8 cellular contexts compared by ENCODE assay signal in the genomic region with DNA sequence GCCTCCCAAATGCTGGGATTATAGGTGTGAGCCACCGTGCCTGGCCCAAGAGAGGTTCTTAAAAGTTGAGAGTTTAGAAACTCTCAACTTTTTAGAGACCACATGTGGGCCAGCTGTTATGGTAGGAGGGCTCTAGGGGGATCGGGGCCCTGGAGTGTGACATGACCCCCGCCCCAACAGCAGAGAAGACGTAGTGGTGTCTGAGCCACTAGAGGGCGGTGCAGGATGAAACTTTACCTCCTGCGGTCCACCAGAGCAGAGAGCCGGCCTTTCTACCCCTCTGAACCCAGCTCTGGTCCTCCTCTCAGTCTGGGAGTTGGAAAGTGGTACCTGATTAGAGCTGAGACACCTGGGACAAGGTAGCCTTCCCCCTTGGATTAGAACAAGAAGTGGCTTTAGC. TPM values are rescaled to one million over a fixed set of nuclear protein-coding genes. Genes with fewer than 3 reads are reported as not detected.
DNase-seq lines count a peak whose midpoint lies in the region; ATAC-seq and TF ChIP-seq lines count a peak whose summit lies in the region.

No MANE protein-coding gene starts in this region.

- no peaks in the 10 kb centered on the region for H3K9me3 ChIP-seq in OCI-LY3 (ENCODE audit: insufficient read depth, low read length)
- H3K9me3 ChIP-seq in osteoblast (ENCODE audit: low read depth, low read length), result no peaks in the 10 kb centered on the region

- H3K4me1 ChIP-seq in OCI-LY3 (ENCODE audit: low read length) (no peaks in the 10 kb centered on the region), osteoblast (ENCODE audit: insufficient read depth, low read length) (no peaks in the 10 kb centered on the region)

- H3K4me3 Mint-ChIP-seq in activated T-helper 1 cell treated with anti-CD3 and anti-CD28 coated beads, Interleukin-12 subunit alpha, Interleukin-12 subunit beta, Interleukin-2, Interleukin-4 antibody, amounts not matched to agents 30 ng/mL and 10 ng/mL and 1 ng/mL, durations not matched to agents 14 hours and 24 hours and 36 hours, result no peak overlapping the region

- no peak overlapping the region for H3K4me2 ChIP-seq in OCI-LY3 (ENCODE audit: low read length)
- no peak overlapping the region for H3K4me2 ChIP-seq in osteoblast (ENCODE audit: insufficient read depth, low read length)

- H4K20me1 ChIP-seq in OCI-LY3 (ENCODE audit: insufficient read depth, low read length), result no peaks in the 10 kb centered on the region
- H4K20me1 ChIP-seq in osteoblast (ENCODE audit: insufficient read depth, low read length), result no peaks in the 10 kb centered on the region

- no peaks in the 10 kb centered on the region for H3K79me2 ChIP-seq in OCI-LY3 (ENCODE audit: low read length)
- H3K79me2 ChIP-seq in osteoblast (ENCODE audit: insufficient read depth, low read length), result no peaks in the 10 kb centered on the region

- peak; percentile 72 for TF ChIP-seq CTCF in OCI-LY3 (IDR thresholded peaks at IDR 0.05; ENCODE audit: low read depth, low read length)
- TF ChIP-seq CTCF in fibroblast of the aortic adventitia (IDR thresholded peaks at IDR 0.05; ENCODE audit: insufficient read depth, low read length), result peak; percentile 77
- TF ChIP-seq CTCF in osteoblast (IDR thresholded peaks at IDR 0.05; ENCODE audit: extremely low read depth, low read depth, low read length), result peak; percentile 76

- H3K4me1 Mint-ChIP-seq in activated T-helper 1 cell treated with anti-CD3 and anti-CD28 coated beads, Interleukin-12 subunit alpha, Interleukin-12 subunit beta, Interleukin-2, Interleukin-4 antibody, amounts not matched to agents 30 ng/mL and 10 ng/mL and 1 ng/mL, durations not matched to agents 14 hours and 24 hours and 36 hours (ENCODE audit: low read depth), result peaks cover 19% of the 10 kb centered on the region

- H2AFZ ChIP-seq in OCI-LY3 (ENCODE audit: low read depth, low read length) (no peak overlapping the region), osteoblast (ENCODE audit: low read length) (no peak overlapping the region)

- H3K36me3 ChIP-seq in OCI-LY3 (replicated peaks; ENCODE audit: low read depth, low read length), result peaks cover 63% of the 10 kb centered on the region
- peaks cover 77% of the 10 kb centered on the region for H3K36me3 ChIP-seq in osteoblast (ENCODE audit: insufficient read depth, low read length)

- intact Hi-C loops in activated T-helper 1 cell treated with anti-CD3 and anti-CD28 coated beads, Interleukin-12 subunit alpha, Interleukin-12 subunit beta, Interleukin-2, Interleukin-4 antibody, amounts not matched to agents 30 ng/mL and 10 ng/mL and 1 ng/mL, durations not matched to agents 14 hours and 24 hours and 36 hours (cut with micrococcal nuclease), result loop anchor here (2.0 to 5.0 kb wide), 2 partner anchors 34 to 46 kb away; no protein-coding TSS in a partner anchor

- DNase-seq in COLO829 (ENCODE audit: low spot score), result peak; percentile 82
- DNase-seq in HUDEP-2 (lab: John Stamatoyannopoulos, UW; ENCODE audit: unreplicated experiment in 76 of 76), result peak in 49 of 76 experiments; percentile 3 to 55 (median 23)
- peak; percentile 29 for DNase-seq in activated T-helper 1 cell treated with anti-CD3 and anti-CD28 coated beads, Interleukin-12 subunit alpha, Interleukin-12 subunit beta, Interleukin-2, Interleukin-4 antibody, amounts not matched to agents 30 ng/mL and 10 ng/mL and 1 ng/mL, durations not matched to agents 14 hours and 24 hours and 36 hours (ENCODE audit: low spot score)
- DNase-seq in fibroblast of the aortic adventitia (ENCODE audit: low read depth), result peak; percentile 68
- peak; percentile 96 for DNase-seq in osteoblast (ENCODE audit: insufficient read length, low spot score, missing footprints)

- H3K4me3 ChIP-seq in OCI-LY3 (ENCODE audit: low read length) (no peak overlapping the region), fibroblast of the aortic adventitia (ENCODE audit: low read depth, low read length) (no peak overlapping the region), osteoblast (ENCODE audit: insufficient read depth, low read length) (no peak overlapping the region)

- H3K9me3 Mint-ChIP-seq in activated T-helper 1 cell treated with anti-CD3 and anti-CD28 coated beads, Interleukin-12 subunit alpha, Interleukin-12 subunit beta, Interleukin-2, Interleukin-4 antibody, amounts not matched to agents 30 ng/mL and 10 ng/mL and 1 ng/mL, durations not matched to agents 14 hours and 24 hours and 36 hours, result no peaks in the 10 kb centered on the region

- H3K9ac ChIP-seq in OCI-LY3 (ENCODE audit: low read length), result no peak overlapping the region

- H3K27ac Mint-ChIP-seq in activated T-helper 1 cell treated with anti-CD3 and anti-CD28 coated beads, Interleukin-12 subunit alpha, Interleukin-12 subunit beta, Interleukin-2, Interleukin-4 antibody, amounts not matched to agents 30 ng/mL and 10 ng/mL and 1 ng/mL, durations not matched to agents 14 hours and 24 hours and 36 hours, result no peak overlapping the region

- H3K27me3 ChIP-seq in OCI-LY3 (ENCODE audit: low read depth, low read length), result no peaks in the 10 kb centered on the region
- no peaks in the 10 kb centered on the region for H3K27me3 ChIP-seq in osteoblast (ENCODE audit: insufficient read depth, low read length)

- ATAC-seq in GM21619 (IDR thresholded peaks at IDR 0.05; ENCODE audit: unreplicated experiment), result no peak
- ATAC-seq in HG03342 (IDR thresholded peaks at IDR 0.05; ENCODE audit: unreplicated experiment), result no peak

- H3K36me3 Mint-ChIP-seq in activated T-helper 1 cell treated with anti-CD3 and anti-CD28 coated beads, Interleukin-12 subunit alpha, Interleukin-12 subunit beta, Interleukin-2, Interleukin-4 antibody, amounts not matched to agents 30 ng/mL and 10 ng/mL and 1 ng/mL, durations not matched to agents 14 hours and 24 hours and 36 hours (ENCODE audit: low read depth), result peaks cover 53% of the 10 kb centered on the region

- no peaks in the 10 kb centered on the region for H3K27me3 Mint-ChIP-seq in activated T-helper 1 cell treated with anti-CD3 and anti-CD28 coated beads, Interleukin-12 subunit alpha, Interleukin-12 subunit beta, Interleukin-2, Interleukin-4 antibody, amounts not matched to agents 30 ng/mL and 10 ng/mL and 1 ng/mL, durations not matched to agents 14 hours and 24 hours and 36 hours (ENCODE audit: insufficient read depth)

- H3K27ac ChIP-seq in OCI-LY3 (ENCODE audit: low read length) (no peak overlapping the region), osteoblast (ENCODE audit: low read depth, low read length) (no peak overlapping the region)

RNA-seq across cellular contexts. Expression of a gene that starts 7.4 kb away (rescaled TPM):
- total RNA-seq in activated T-helper 1 cell treated with anti-CD3 and anti-CD28 coated beads, Interleukin-12 subunit alpha, Interleukin-12 subunit beta, Interleukin-2, Interleukin-4 antibody, amounts not matched to agents 30 ng/mL and 10 ng/mL and 1 ng/mL, durations not matched to agents 14 hours and 24 hours and 36 hours, result 190 and 200 TPM in 2 replicates
- total RNA-seq in fibroblast of the aortic adventitia (ENCODE audit: low replicate concordance) (49.5 and 109 TPM in 2 replicates), osteoblast (46.6 and 50.3 TPM in 2 replicates)

RNA-seq across cellular contexts. Expression of a gene that starts 20.6 kb away (rescaled TPM):
- not detected in 2 replicates for total RNA-seq in activated T-helper 1 cell treated with anti-CD3 and anti-CD28 coated beads, Interleukin-12 subunit alpha, Interleukin-12 subunit beta, Interleukin-2, Interleukin-4 antibody, amounts not matched to agents 30 ng/mL and 10 ng/mL and 1 ng/mL, durations not matched to agents 14 hours and 24 hours and 36 hours
- total RNA-seq in fibroblast of the aortic adventitia (ENCODE audit: low replicate concordance) (not detected in 2 replicates), osteoblast (not detected in 2 replicates)

RNA-seq across cellular contexts. Expression of a gene that starts 37.0 kb away (rescaled TPM):
- total RNA-seq in activated T-helper 1 cell treated with anti-CD3 and anti-CD28 coated beads, Interleukin-12 subunit alpha, Interleukin-12 subunit beta, Interleukin-2, Interleukin-4 antibody, amounts not matched to agents 30 ng/mL and 10 ng/mL and 1 ng/mL, durations not matched to agents 14 hours and 24 hours and 36 hours, result 58.8 and 60.7 TPM in 2 replicates
- 44.9 and 198 TPM in 2 replicates for total RNA-seq in fibroblast of the aortic adventitia (ENCODE audit: low replicate concordance)
- 31.5 and 32.4 TPM in 2 replicates for total RNA-seq in osteoblast

RNA-seq across cellular contexts. Expression of a gene that starts 59.3 kb away (rescaled TPM):
- 3.4 and 5.8 TPM in 2 replicates for total RNA-seq in activated T-helper 1 cell treated with anti-CD3 and anti-CD28 coated beads, Interleukin-12 subunit alpha, Interleukin-12 subunit beta, Interleukin-2, Interleukin-4 antibody, amounts not matched to agents 30 ng/mL and 10 ng/mL and 1 ng/mL, durations not matched to agents 14 hours and 24 hours and 36 hours
- 80.5 and 292 TPM in 2 replicates for total RNA-seq in fibroblast of the aortic adventitia (ENCODE audit: low replicate concordance)
- total RNA-seq in osteoblast, result 117 and 121 TPM in 2 replicates

Comparison
In these comparisons a context has a peak if more than half of its experiments do, and no peak if none do; other contexts are left out.
1. DNase-seq: peak in every context shown above with its lines; median percentile 96 in osteoblast; 82 in COLO829; 68 in fibroblast of the aortic adventitia; 29 in activated T-helper 1 cell treated with anti-CD3 and anti-CD28 coated beads, Interleukin-12 subunit alpha, Interleukin-12 subunit beta, Interleukin-2, Interleukin-4 antibody, amounts not matched to agents 30 ng/mL and 10 ng/mL and 1 ng/mL, durations not matched to agents 14 hours and 24 hours and 36 hours; 23 in HUDEP-2.